In the genomic region with DNA sequence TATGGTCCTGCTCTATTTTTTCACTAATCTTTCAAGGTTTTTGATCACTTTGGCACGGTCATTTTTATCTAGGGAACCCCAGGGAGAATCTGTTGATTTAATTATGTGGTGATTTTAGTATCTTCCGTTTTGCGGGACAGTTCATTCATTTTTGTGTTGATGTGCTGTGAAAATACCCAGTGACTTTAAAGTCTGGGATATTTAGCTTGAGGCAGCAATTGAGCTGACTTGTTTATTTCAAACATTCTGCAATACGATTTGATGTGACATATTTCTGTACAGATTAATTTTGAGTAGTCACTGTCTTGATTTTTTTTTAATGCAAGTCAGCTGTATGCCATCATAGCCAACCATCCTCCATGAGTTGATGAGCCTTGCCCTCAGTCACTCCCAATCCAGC, we compare ENCODE assay signal across 15 cellular contexts.
DNase-seq lines count a peak whose midpoint lies in the region; ATAC-seq and TF ChIP-seq lines count a peak whose summit lies in the region.
"Had no signal": no experiment of that assay in that cellular context is flagged by ENCODE, and none has a peak within 500 bp of the region (broad histone marks: within the 10 kb centered on the region; RNA-seq: fewer than 3 reads in every experiment).

No MANE protein-coding gene starts in this region.

- H3K4me3 Mint-ChIP-seq in activated T-cell treated with anti-CD3 and anti-CD28 coated beads, Interleukin-2, amount 50 U/mL, for 72 hours = no peak overlapping the region
- H3K4me3 Mint-ChIP-seq in activated T-helper 17 cell treated with anti-CD3 and anti-CD28 coated beads, Interleukin-2, amount 50 U/mL, for 72 hours = no peak overlapping the region
- no peak overlapping the region for H3K4me3 Mint-ChIP-seq in effector memory CD8-positive, alpha-beta T cell
- H3K4me3 Mint-ChIP-seq in osteocyte (ENCODE audit: unreplicated experiment) = no peak overlapping the region
- H3K4me3 Mint-ChIP-seq: CD14-positive monocyte; CD8-positive, alpha-beta memory T cell had no signal

- no peaks in the 10 kb centered on the region for H3K9me3 Mint-ChIP-seq in activated T-cell treated with anti-CD3 and anti-CD28 coated beads, Interleukin-2, amount 50 U/mL, for 72 hours
- no peaks in the 10 kb centered on the region for H3K9me3 Mint-ChIP-seq in activated T-helper 17 cell treated with anti-CD3 and anti-CD28 coated beads, Interleukin-2, amount 50 U/mL, for 72 hours
- H3K9me3 Mint-ChIP-seq in effector memory CD8-positive, alpha-beta T cell = no peaks in the 10 kb centered on the region
- H3K9me3 Mint-ChIP-seq in osteocyte (ENCODE audit: unreplicated experiment) = no peaks in the 10 kb centered on the region
- H3K9me3 Mint-ChIP-seq: CD8-positive, alpha-beta memory T cell had no signal

- H3K27ac Mint-ChIP-seq in activated T-cell treated with anti-CD3 and anti-CD28 coated beads, Interleukin-2, amount 50 U/mL, for 72 hours = peak overlapping the region; percentile 47
- peak overlapping the region; percentile 54 for H3K27ac Mint-ChIP-seq in activated T-helper 17 cell treated with anti-CD3 and anti-CD28 coated beads, Interleukin-2, amount 50 U/mL, for 72 hours
- H3K27ac Mint-ChIP-seq in effector memory CD8-positive, alpha-beta T cell = peak overlapping the region; percentile 27 to 71
- H3K27ac Mint-ChIP-seq in osteocyte (ENCODE audit: unreplicated experiment) = peak overlapping the region; percentile 49
- H3K27ac Mint-ChIP-seq: CD14-positive monocyte had no signal

- H3K4me1 Mint-ChIP-seq in activated T-cell treated with anti-CD3 and anti-CD28 coated beads, Interleukin-2, amount 50 U/mL, for 72 hours (ENCODE audit: low read depth) = no peaks in the 10 kb centered on the region
- no peaks in the 10 kb centered on the region for H3K4me1 Mint-ChIP-seq in activated T-helper 17 cell treated with anti-CD3 and anti-CD28 coated beads, Interleukin-2, amount 50 U/mL, for 72 hours
- H3K4me1 Mint-ChIP-seq in effector memory CD8-positive, alpha-beta T cell (ENCODE audit: low read depth in 2 of 2) = peaks cover 0 to 8% of the 10 kb centered on the region in 2 donors
- H3K4me1 Mint-ChIP-seq in osteocyte (ENCODE audit: unreplicated experiment) = peaks cover 30% of the 10 kb centered on the region
- H3K4me1 Mint-ChIP-seq: CD14-positive monocyte had no signal

- peaks cover 4 to 5% of the 10 kb centered on the region in 2 donors for H3K36me3 Mint-ChIP-seq in activated T-cell treated with anti-CD3 and anti-CD28 coated beads, Interleukin-2, amount 50 U/mL, for 72 hours (ENCODE audit: insufficient read depth in 2 of 2)
- peaks cover 67% of the 10 kb centered on the region for H3K36me3 Mint-ChIP-seq in activated T-helper 17 cell treated with anti-CD3 and anti-CD28 coated beads, Interleukin-2, amount 50 U/mL, for 72 hours (ENCODE audit: low read depth)
- peaks cover 31% of the 10 kb centered on the region for H3K36me3 Mint-ChIP-seq in effector memory CD8-positive, alpha-beta T cell (ENCODE audit: insufficient read depth)
- peaks cover 22% of the 10 kb centered on the region for H3K36me3 Mint-ChIP-seq in osteocyte (ENCODE audit: unreplicated experiment)

- no peak for TF ChIP-seq CTCF in osteocyte (IDR thresholded peaks at IDR 0.05)

- no peak for DNase-seq in activated T-cell treated with anti-CD3 and anti-CD28 coated beads, Interleukin-2, amount 50 U/mL, for 72 hours
- DNase-seq in activated T-cell treated with anti-CD3 and anti-CD28 coated beads for 4 hours (no peak), osteocyte (ENCODE audit: extremely low spot score, unreplicated experiment) (no peak), HCEC 1CT (no peak)
- no peak for DNase-seq in effector memory CD8-positive, alpha-beta T cell
- DNase-seq: Caco-2; CD8-positive, alpha-beta memory T cell; DND-41; GDM1; GM23248; H7 had no signal

- no peak for ATAC-seq in activated T-cell treated with anti-CD3 and anti-CD28 coated beads, Interleukin-2, amount 50 U/mL, for 72 hours (replicated peaks in 1 of 2)
- no peak for ATAC-seq in activated T-helper 17 cell treated with anti-CD3 and anti-CD28 coated beads, Interleukin-2, amount 50 U/mL, for 72 hours (replicated peaks)
- no peak for ATAC-seq in effector memory CD8-positive, alpha-beta T cell (replicated peaks)
- ATAC-seq in HG03045 (IDR thresholded peaks at IDR 0.05; ENCODE audit: unreplicated experiment) (no peak), GM21367 (IDR thresholded peaks at IDR 0.05; ENCODE audit: unreplicated experiment) (no peak)

- no peaks in the 10 kb centered on the region for H3K27me3 Mint-ChIP-seq in activated T-cell treated with anti-CD3 and anti-CD28 coated beads, Interleukin-2, amount 50 U/mL, for 72 hours (ENCODE audit: low read depth)
- H3K27me3 Mint-ChIP-seq in activated T-helper 17 cell treated with anti-CD3 and anti-CD28 coated beads, Interleukin-2, amount 50 U/mL, for 72 hours = no peaks in the 10 kb centered on the region
- H3K27me3 Mint-ChIP-seq in effector memory CD8-positive, alpha-beta T cell = no peaks in the 10 kb centered on the region
- H3K27me3 Mint-ChIP-seq in osteocyte (ENCODE audit: unreplicated experiment) = no peaks in the 10 kb centered on the region
- H3K27me3 Mint-ChIP-seq: CD8-positive, alpha-beta memory T cell had no signal
